In the genomic region with DNA sequence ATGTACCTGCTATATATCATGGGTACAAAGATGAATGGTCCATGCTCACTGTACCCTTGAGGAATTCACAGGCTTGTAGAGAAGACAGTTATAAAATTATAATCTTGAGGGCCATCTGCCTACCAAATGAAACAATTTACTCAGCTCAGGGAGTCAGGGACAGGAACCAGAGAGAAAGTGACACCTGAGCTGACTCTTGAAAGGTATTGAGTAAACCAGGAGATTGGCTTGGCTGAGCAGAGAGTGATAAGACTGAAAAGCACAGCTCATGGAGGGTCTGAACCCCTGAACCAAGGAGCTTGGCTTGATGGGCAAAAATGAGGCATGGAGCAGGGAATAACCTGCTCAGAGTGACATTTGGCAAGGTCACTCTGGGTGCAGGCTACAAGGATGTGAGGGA, we compare ENCODE assay signal across 21 cellular contexts.
DNase-seq lines count a peak whose midpoint lies in the region; ATAC-seq and TF ChIP-seq lines count a peak whose summit lies in the region.
"Had no signal": no experiment of that assay in that cellular context is flagged by ENCODE, and none has a peak within 500 bp of the region (broad histone marks: within the 10 kb centered on the region; RNA-seq: fewer than 3 reads in every experiment).

No MANE protein-coding gene starts in this region.

- H3K18ac ChIP-seq in trophoblast cell (ENCODE audit: low read length), result no peak overlapping the region

- no peaks in the 10 kb centered on the region for H3K79me2 ChIP-seq in SK-N-SH (ENCODE audit: insufficient read depth)
- H3K79me2 ChIP-seq in trophoblast cell (ENCODE audit: control insufficient read depth, insufficient read depth, low read length, poor library complexity), result no peaks in the 10 kb centered on the region

- no peak overlapping the region for H3K14ac ChIP-seq in trophoblast cell (ENCODE audit: low read length)

- peak; percentile 82 for ATAC-seq in GM18511 (IDR thresholded peaks at IDR 0.05; ENCODE audit: unreplicated experiment)
- ATAC-seq in GM19452 (IDR thresholded peaks at IDR 0.05; ENCODE audit: unreplicated experiment), result peak; percentile 68
- ATAC-seq in HG02981 (IDR thresholded peaks at IDR 0.05; ENCODE audit: unreplicated experiment), result peak; percentile 55
- ATAC-seq: naive thymus-derived CD8-positive, alpha-beta T cell had no signal

- H2AK5ac ChIP-seq in trophoblast cell (ENCODE audit: low read length), result no peak overlapping the region

- no peak for TF ChIP-seq EP300 in SK-N-SH (IDR thresholded peaks at IDR 0.05; ENCODE audit: borderline replicate concordance in 1 of 2, low read depth in 1 of 2, low read length in 1 of 2)

- no peak for TF ChIP-seq RAD21 in SK-N-SH (IDR thresholded peaks at IDR 0.05; ENCODE audit: low read length)

- H3K79me1 ChIP-seq in trophoblast cell (ENCODE audit: low read length), result no peaks in the 10 kb centered on the region

- H3K9me2 ChIP-seq in SK-N-SH, result no peaks in the 10 kb centered on the region

- CTCF ChIA-PET in SK-N-SH (lab: Yijun Ruan, JAX), result interaction anchor here (1.2 kb wide), 2 partner anchors 20 to 29 kb away, joined by 3 to 4 read pairs; no protein-coding TSS in a partner anchor

- H4K12ac ChIP-seq in trophoblast cell (ENCODE audit: low read depth, low read length), result no peak overlapping the region

- H4K20me1 ChIP-seq in SK-N-SH (ENCODE audit: insufficient read depth), result no peaks in the 10 kb centered on the region

- no peak for TF ChIP-seq CTCF in SK-N-SH (IDR thresholded peaks at IDR 0.05)

- H3K4me2 ChIP-seq in SK-N-SH (no peak overlapping the region), trophoblast cell (ENCODE audit: low read length) (no peak overlapping the region)

- no peak overlapping the region for H3K9ac ChIP-seq in SK-N-SH
- H3K9ac ChIP-seq in trophoblast cell (ENCODE audit: low read length), result no peak overlapping the region

- no peak overlapping the region for H2BK5ac ChIP-seq in trophoblast cell (ENCODE audit: low read depth, low read length, poor library complexity)

- H2BK12ac ChIP-seq in trophoblast cell (ENCODE audit: low read length), result no peak overlapping the region

- peak; percentile 39 for DNase-seq in NCI-H510A treated with DMSO at 0.1 percent for 48 hours (lab: John Stamatoyannopoulos, UW)
- no peak for DNase-seq in SK-N-SH
- no peak for DNase-seq in T-helper 1 cell
- no peak for DNase-seq in trophoblast cell
- DNase-seq: activated CD4-positive, alpha-beta T cell treated with anti-CD3 and anti-CD28 coated beads, Interleukin-2, amount 50 U/mL, for 1 hour; CD4-positive, CD25-positive, alpha-beta regulatory T cell; central memory CD4-positive, alpha-beta T cell; dermis blood vessel endothelial cell; DMS 273 treated with DMSO at 0.1 percent for 48 hours; Karpas-422; kidney glomerular epithelial cell; naive thymus-derived CD8-positive, alpha-beta T cell; NCI-H1694 treated with DMSO at 0.1 percent for 48 hours; retina; stimulated activated CD4-positive, alpha-beta T cell treated with anti-CD3 and anti-CD28 coated beads, Interleukin-2, amount 100 ng/mL, for 48 hours; stimulated activated naive CD4-positive, alpha-beta T cell treated with Interleukin-2 at 50 U/mL for 16 hours had no signal

- no peaks in the 10 kb centered on the region for H3K36me3 ChIP-seq in SK-N-SH (replicated peaks in 1 of 2; ENCODE audit: control insufficient read depth in 1 of 2, insufficient read depth in 2 of 2, low read length in 1 of 2)
- no peaks in the 10 kb centered on the region for H3K36me3 ChIP-seq in trophoblast cell (ENCODE audit: control insufficient read depth in 1 of 2, insufficient read depth in 2 of 2, low read length in 2 of 2)
- H3K36me3 ChIP-seq: ascending aorta had no signal

- POLR2A ChIA-PET in SK-N-SH (lab: Yijun Ruan, JAX), result no interaction called here

- H3K9me3 ChIP-seq in SK-N-SH, result no peaks in the 10 kb centered on the region
- H3K9me3 ChIP-seq in trophoblast cell (ENCODE audit: insufficient read depth, low read depth, low read length), result no peaks in the 10 kb centered on the region
- H3K9me3 ChIP-seq: ascending aorta had no signal

- no peak overlapping the region for H3K4ac ChIP-seq in trophoblast cell (ENCODE audit: low read depth, low read length)

- H3K4me1 ChIP-seq in SK-N-SH (ENCODE audit: control insufficient read depth in 1 of 2, insufficient read depth in 2 of 2, low read depth in 1 of 2, low read length in 1 of 2) (no peaks in the 10 kb centered on the region; a peak in 1 of 4 replicates), trophoblast cell (ENCODE audit: control insufficient read depth in 1 of 2, insufficient read depth in 2 of 2, low read length in 2 of 2) (no peaks in the 10 kb centered on the region)

- H3F3A ChIP-seq in SK-N-SH (replicated peaks; ENCODE audit: insufficient read depth), result no peaks in the 10 kb centered on the region

- H3K4me3 ChIP-seq in SK-N-SH (ENCODE audit: low read depth in 2 of 2, low read length in 1 of 2), result no peak overlapping the region
- H3K4me3 ChIP-seq in trophoblast cell (ENCODE audit: low read depth, low read length), result no peak overlapping the region
- H3K4me3 ChIP-seq: ascending aorta, SK-N-MC had no signal

- H3K27ac ChIP-seq in SK-N-SH (ENCODE audit: low read depth in 2 of 2, low read length in 1 of 2) (no peak overlapping the region), trophoblast cell (ENCODE audit: low read depth, low read length) (no peak overlapping the region)
- H3K27ac ChIP-seq: ascending aorta, SK-N-MC had no signal

- no peak overlapping the region for H2BK120ac ChIP-seq in trophoblast cell (ENCODE audit: insufficient read depth, low read length, poor library complexity)

- H4K91ac ChIP-seq in trophoblast cell (ENCODE audit: low read depth, low read length), result no peak overlapping the region

- no peak overlapping the region for H3K23ac ChIP-seq in trophoblast cell (ENCODE audit: low read length)

- no peak overlapping the region for H2AFZ ChIP-seq in SK-N-SH (ENCODE audit: low read depth)
- H2AFZ ChIP-seq in trophoblast cell (ENCODE audit: insufficient read depth, low read length, poor library complexity), result no peak overlapping the region

- H3K27me3 ChIP-seq in SK-N-SH (ENCODE audit: insufficient read depth) (no peaks in the 10 kb centered on the region), trophoblast cell (ENCODE audit: insufficient read depth, low read length) (no peaks in the 10 kb centered on the region)
- H3K27me3 ChIP-seq: ascending aorta had no signal

- no peak overlapping the region for H4K8ac ChIP-seq in trophoblast cell (ENCODE audit: low read depth, low read length)

TF ChIP-seq in SK-N-SH, 30 proteins besides CTCF, POLR2A, EP300 and RAD21:
- TF ChIP-seq CHD2 (IDR thresholded peaks at IDR 0.05; ENCODE audit: low read length, partially characterized antibody), result no peak
- TF ChIP-seq, protein P1, sequence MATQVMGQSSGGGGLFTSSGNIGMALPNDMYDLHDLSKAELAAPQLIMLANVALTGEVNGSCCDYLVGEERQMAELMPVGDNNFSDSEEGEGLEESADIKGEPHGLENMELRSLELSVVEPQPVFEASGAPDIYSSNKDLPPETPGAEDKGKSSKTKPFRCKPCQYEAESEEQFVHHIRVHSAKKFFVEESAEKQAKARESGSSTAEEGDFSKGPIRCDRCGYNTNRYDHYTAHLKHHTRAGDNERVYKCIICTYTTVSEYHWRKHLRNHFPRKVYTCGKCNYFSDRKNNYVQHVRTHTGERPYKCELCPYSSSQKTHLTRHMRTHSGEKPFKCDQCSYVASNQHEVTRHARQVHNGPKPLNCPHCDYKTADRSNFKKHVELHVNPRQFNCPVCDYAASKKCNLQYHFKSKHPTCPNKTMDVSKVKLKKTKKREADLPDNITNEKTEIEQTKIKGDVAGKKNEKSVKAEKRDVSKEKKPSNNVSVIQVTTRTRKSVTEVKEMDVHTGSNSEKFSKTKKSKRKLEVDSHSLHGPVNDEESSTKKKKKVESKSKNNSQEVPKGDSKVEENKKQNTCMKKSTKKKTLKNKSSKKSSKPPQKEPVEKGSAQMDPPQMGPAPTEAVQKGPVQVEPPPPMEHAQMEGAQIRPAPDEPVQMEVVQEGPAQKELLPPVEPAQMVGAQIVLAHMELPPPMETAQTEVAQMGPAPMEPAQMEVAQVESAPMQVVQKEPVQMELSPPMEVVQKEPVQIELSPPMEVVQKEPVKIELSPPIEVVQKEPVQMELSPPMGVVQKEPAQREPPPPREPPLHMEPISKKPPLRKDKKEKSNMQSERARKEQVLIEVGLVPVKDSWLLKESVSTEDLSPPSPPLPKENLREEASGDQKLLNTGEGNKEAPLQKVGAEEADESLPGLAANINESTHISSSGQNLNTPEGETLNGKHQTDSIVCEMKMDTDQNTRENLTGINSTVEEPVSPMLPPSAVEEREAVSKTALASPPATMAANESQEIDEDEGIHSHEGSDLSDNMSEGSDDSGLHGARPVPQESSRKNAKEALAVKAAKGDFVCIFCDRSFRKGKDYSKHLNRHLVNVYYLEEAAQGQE (IDR thresholded peaks at IDR 0.05; ENCODE audit: low read depth, low read length), result no peak
- no peak for TF ChIP-seq YY1 (IDR thresholded peaks at IDR 0.05; ENCODE audit: low read depth)
- TF ChIP-seq TCF12 (IDR thresholded peaks at IDR 0.05), result no peak
- no peak for TF ChIP-seq MXI1 (IDR thresholded peaks at IDR 0.05; ENCODE audit: low read depth, low read length)
TF ChIP-seq in SK-N-SH: peak in this region for 0.
